ENCODE assay signal across 20 cellular contexts in the genomic region with DNA sequence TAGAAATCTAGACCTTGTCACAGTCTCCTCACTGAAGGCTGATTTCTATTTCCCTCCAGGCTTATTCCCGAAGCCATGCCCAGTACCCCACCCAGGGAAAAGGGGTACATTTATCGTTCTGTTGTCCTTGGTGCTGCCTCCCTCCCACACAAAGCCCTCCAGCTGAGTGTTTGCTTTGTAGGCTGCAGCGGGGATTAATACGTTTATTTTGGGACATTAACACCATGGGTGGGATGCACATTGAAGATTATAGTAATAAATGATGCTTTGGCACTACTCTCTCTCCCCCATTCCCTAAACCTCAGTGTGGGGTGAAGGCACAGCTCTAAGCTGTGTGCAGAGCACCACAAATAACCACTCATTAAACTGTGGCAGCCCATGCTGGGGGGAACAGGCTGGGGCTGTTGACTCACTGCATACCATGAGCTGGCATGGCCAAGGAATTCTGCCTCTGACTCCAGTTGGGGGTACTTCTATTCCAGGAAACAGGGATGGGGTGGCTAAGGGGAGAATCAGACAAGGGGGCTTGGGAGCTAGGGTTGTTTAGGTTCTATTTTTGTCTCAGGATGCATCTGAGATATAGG.
DNase-seq lines count a peak whose midpoint lies in the region; ATAC-seq and TF ChIP-seq lines count a peak whose summit lies in the region.
"Had no signal": no experiment of that assay in that cellular context is flagged by ENCODE, and none has a peak within 500 bp of the region (broad histone marks: within the 10 kb centered on the region; RNA-seq: fewer than 3 reads in every experiment).

No MANE protein-coding gene starts in this region.

- peaks cover 9% of the 10 kb centered on the region for H3K27me3 Mint-ChIP-seq in nephron (ENCODE audit: low read depth)

- H3K27ac ChIP-seq in angular gyrus (ENCODE audit: low read depth, low read length) (peak overlapping the region; percentile 24), substantia nigra (ENCODE audit: low read depth, low read length, poor library complexity, severe bottlenecking) (no peak overlapping the region)
- H3K27ac ChIP-seq: breast epithelium had no signal

- no peak for ATAC-seq in GM21717 (IDR thresholded peaks at IDR 0.05; ENCODE audit: unreplicated experiment)

- no peak overlapping the region for H3K4me3 ChIP-seq in AG10803 (ENCODE audit: low read length)
- H3K4me3 ChIP-seq: breast epithelium, testis had no signal

- no peaks in the 10 kb centered on the region for H3K36me3 Mint-ChIP-seq in nephron (ENCODE audit: low read depth)
- H3K36me3 Mint-ChIP-seq: activated naive CD4-positive, alpha-beta T cell treated with anti-CD3 and anti-CD28 coated beads, Interleukin-2, amount 50 U/mL, for 24 hours had no signal

- H3K4me1 Mint-ChIP-seq in nephron, result peaks cover 24% of the 10 kb centered on the region

- no peaks in the 10 kb centered on the region for H3K9me3 Mint-ChIP-seq in nephron
- H3K9me3 Mint-ChIP-seq: activated naive CD4-positive, alpha-beta T cell treated with anti-CD3 and anti-CD28 coated beads, Interleukin-2, amount 50 U/mL, for 24 hours had no signal

- H3K4me3 Mint-ChIP-seq in nephron, result no peak overlapping the region
- H3K4me3 Mint-ChIP-seq: activated naive CD4-positive, alpha-beta T cell treated with anti-CD3 and anti-CD28 coated beads, Interleukin-2, amount 50 U/mL, for 24 hours had no signal

- DNase-seq in AG10803 (ENCODE audit: low read depth) (peak; percentile 10), HS-27A (ENCODE audit: low read depth) (peak; percentile 9), NCI-H510A (lab: John Stamatoyannopoulos, UW) (no peak), substantia nigra (lab: John Stamatoyannopoulos, UW) (no peak)
- DNase-seq in activated CD4-positive, alpha-beta T cell treated with anti-CD3 and anti-CD28 coated beads for 4 hours, result no peak
- DNase-seq: activated CD4-positive, alpha-beta T cell treated with anti-CD3 and anti-CD28 coated beads, Interleukin-2, amount 50 U/mL, for 4 hours; activated T-cell treated with anti-CD3 and anti-CD28 coated beads, Interleukin-2, amount 50 U/mL, for 1 hour; hippocampal formation; KG1; kidney; NCI-H1092 treated with DMSO at 0.1 percent for 48 hours; NCI-H446 treated with DMSO at 0.1 percent for 48 hours; OCI-M1; stimulated activated CD4-positive, alpha-beta T cell treated with anti-CD3 and anti-CD28 coated beads, Interleukin-4, amount 100 ng/mL, for 1 hour; testis had no signal

- TF ChIP-seq CTCF in AG10803 (conservative IDR thresholded peaks at IDR 0.05; ENCODE audit: low read length) (no peak), nephron (IDR thresholded peaks at IDR 0.05; ENCODE audit: unreplicated experiment in 3 of 3) (no peak)

- peak overlapping the region; percentile 76 to 91 (median 83) for H3K27ac Mint-ChIP-seq in nephron
- H3K27ac Mint-ChIP-seq: activated naive CD4-positive, alpha-beta T cell treated with anti-CD3 and anti-CD28 coated beads, Interleukin-2, amount 50 U/mL, for 24 hours had no signal

Comparison
In these comparisons a context has a peak if more than half of its experiments do, and no peak if none do; other contexts are left out.
1. DNase-seq: peak in AG10803 (single experiment) and HS-27A (single experiment); none in NCI-H510A (single experiment), activated CD4-positive, alpha-beta T cell treated with anti-CD3 and anti-CD28 coated beads for 4 hours (0 of 2) and substantia nigra (0 of 49).